20 cellular contexts compared by ENCODE assay signal in genomic region chr3:116302087-116302747, GRCh38.
DNase-seq lines count a peak whose midpoint lies in the region; ATAC-seq, FAIRE-seq and TF ChIP-seq lines count a peak whose summit lies in the region.
"Had no signal": no experiment of that assay in that cellular context is flagged by ENCODE, and none has a peak within 500 bp of the region (broad histone marks: within the 10 kb centered on the region; RNA-seq: fewer than 3 reads in every experiment).

No MANE protein-coding gene starts in this region.

- TF ChIP-seq CTCF in bronchial epithelial cell (IDR thresholded peaks at IDR 0.05; ENCODE audit: insufficient read depth, low read length, severe bottlenecking) (no peak), hepatocyte (IDR thresholded peaks at IDR 0.05; ENCODE audit: poor library complexity) (no peak), chondrocyte (IDR thresholded peaks at IDR 0.05) (no peak), gastroesophageal sphincter (IDR thresholded peaks at IDR 0.05) (no peak), pancreas (IDR thresholded peaks at IDR 0.05) (no peak)

- no peak overlapping the region for H2AFZ ChIP-seq in hepatocyte
- H2AFZ ChIP-seq: neural progenitor cell had no signal

- no peaks in the 10 kb centered on the region for H3K9me3 Mint-ChIP-seq in chondrocyte (ENCODE audit: low read depth)
- H3K9me3 Mint-ChIP-seq: neural progenitor cell had no signal

- H3K36me3 Mint-ChIP-seq in chondrocyte (ENCODE audit: low read depth) = no peaks in the 10 kb centered on the region
- H3K36me3 Mint-ChIP-seq: neural progenitor cell had no signal

- no peak overlapping the region for H3K27ac Mint-ChIP-seq in chondrocyte (ENCODE audit: unreplicated experiment)
- H3K27ac Mint-ChIP-seq: activated T-helper 2 cell treated with anti-CD3 and anti-CD28 coated beads, Interferon-gamma antibody, Interleukin-2, Interleukin-4, amounts not matched to agents 10 μg/mL and 5 μg/mL and 100 μg/mL, durations not matched to agents 14 hours and 24 hours and 36 hours; neural progenitor cell had no signal

- H3K36me3 ChIP-seq in bronchial epithelial cell (ENCODE audit: control insufficient read depth, insufficient read depth, low read length) (no peaks in the 10 kb centered on the region), hepatocyte (replicated peaks; ENCODE audit: insufficient read depth, low read depth) (no peaks in the 10 kb centered on the region), gastroesophageal sphincter (no peaks in the 10 kb centered on the region), pancreas (no peaks in the 10 kb centered on the region)
- H3K36me3 ChIP-seq: esophagus squamous epithelium, neural progenitor cell, thyroid gland had no signal

- no peaks in the 10 kb centered on the region for H3K27me3 Mint-ChIP-seq in chondrocyte (ENCODE audit: low read depth)
- H3K27me3 Mint-ChIP-seq: central memory CD8-positive, alpha-beta T cell had no signal

- H3K4me3 Mint-ChIP-seq in chondrocyte (ENCODE audit: unreplicated experiment) = no peak overlapping the region
- H3K4me3 Mint-ChIP-seq: central memory CD8-positive, alpha-beta T cell; neural progenitor cell had no signal

- H3K4me3 ChIP-seq in bronchial epithelial cell (ENCODE audit: low read depth, low read length) = no peak overlapping the region
- H3K4me3 ChIP-seq in hepatocyte = no peak overlapping the region
- no peak overlapping the region for H3K4me3 ChIP-seq in gastroesophageal sphincter
- no peak overlapping the region for H3K4me3 ChIP-seq in pancreas
- H3K4me3 ChIP-seq: esophagus squamous epithelium, neural progenitor cell, thyroid gland had no signal

- TF ChIP-seq EP300 in gastroesophageal sphincter (IDR thresholded peaks at IDR 0.05) = no peak

- H3K4me1 Mint-ChIP-seq in chondrocyte (ENCODE audit: low read depth) = peaks cover 10% of the 10 kb centered on the region
- H3K4me1 Mint-ChIP-seq: central memory CD8-positive, alpha-beta T cell had no signal

- no peaks in the 10 kb centered on the region for H3K9me2 ChIP-seq in hepatocyte (replicated peaks; ENCODE audit: insufficient read depth)

- no peaks in the 10 kb centered on the region for H3K9me3 ChIP-seq in hepatocyte (ENCODE audit: low read depth)
- no peaks in the 10 kb centered on the region for H3K9me3 ChIP-seq in gastroesophageal sphincter
- no peaks in the 10 kb centered on the region for H3K9me3 ChIP-seq in pancreas
- H3K9me3 ChIP-seq: esophagus squamous epithelium, thyroid gland had no signal

- 39% methylated on average over 4 of the region's 4 CpGs for WGBS in hepatocyte (ENCODE audit: low lambda C conversion rate, missing lambda C conversion rate)
- 37% methylated on average over 4 of the region's 4 CpGs for WGBS in gastroesophageal sphincter (ENCODE audit: low coverage in 1 of 2), 2 donors
- 32 to 36% methylated on average over 4 of the region's 4 CpGs for WGBS in pancreas, 2 donors

- intact Hi-C loops in pancreas (cut with DNase I) = no loop called here

- no peaks in the 10 kb centered on the region for H3K79me2 ChIP-seq in hepatocyte

- no peak for TF ChIP-seq POLR2A in gastroesophageal sphincter (IDR thresholded peaks at IDR 0.05)

- no peaks in the 10 kb centered on the region for H3K27me3 ChIP-seq in bronchial epithelial cell (ENCODE audit: control insufficient read depth, insufficient read depth, low read length)
- H3K27me3 ChIP-seq in hepatocyte = no peaks in the 10 kb centered on the region
- no peaks in the 10 kb centered on the region for H3K27me3 ChIP-seq in gastroesophageal sphincter
- no peaks in the 10 kb centered on the region for H3K27me3 ChIP-seq in pancreas
- H3K27me3 ChIP-seq: esophagus squamous epithelium, neural progenitor cell, thyroid gland had no signal

- no peaks in the 10 kb centered on the region for H3K4me1 ChIP-seq in hepatocyte (ENCODE audit: insufficient read depth)
- H3K4me1 ChIP-seq in gastroesophageal sphincter = no peaks in the 10 kb centered on the region
- no peaks in the 10 kb centered on the region for H3K4me1 ChIP-seq in pancreas
- H3K4me1 ChIP-seq: esophagus squamous epithelium, thyroid gland had no signal

- no peak for ATAC-seq in gastroesophageal sphincter
- ATAC-seq in pancreas = no peak
- ATAC-seq: left lobe of liver had no signal

- no peaks in the 10 kb centered on the region for H4K20me1 ChIP-seq in hepatocyte (ENCODE audit: insufficient read depth, poor library complexity, severe bottlenecking)

- no peak overlapping the region for H3K4me2 ChIP-seq in hepatocyte
- H3K4me2 ChIP-seq: neural progenitor cell had no signal

- DNase-seq in NCI-H69 (lab: John Stamatoyannopoulos, UW) (peak; percentile 69), bronchial epithelial cell (ENCODE audit: low read depth) (peak; percentile 29), hepatocyte (ENCODE audit: low spot score) (peak; percentile 4), chondrocyte (ENCODE audit: low spot score) (no peak), pancreas (no peak), NCI-H1092 (lab: John Stamatoyannopoulos, UW) (no peak)
- DNase-seq: activated CD4-positive, alpha-beta T cell treated with anti-CD3 and anti-CD28 coated beads for 4 hours; AML-193; COR-L47; esophagus squamous epithelium; NCI-H1048; NCI-H2029 treated with DMSO at 0.1 percent for 48 hours; NCI-H510A; stimulated activated naive CD4-positive, alpha-beta T cell; thyroid gland had no signal

- no peak for FAIRE-seq in bronchial epithelial cell (lab: Jason Lieb, UNC)
- no peak for FAIRE-seq in pancreas (lab: Jason Lieb, UNC)

- H3K27ac ChIP-seq in hepatocyte = no peak overlapping the region
- H3K27ac ChIP-seq in gastroesophageal sphincter = no peak overlapping the region
- H3K27ac ChIP-seq in pancreas = no peak overlapping the region
- H3K27ac ChIP-seq: esophagus squamous epithelium, neural progenitor cell, thyroid gland had no signal

Comparison
In these comparisons a context has a peak if more than half of its experiments do, and no peak if none do; other contexts are left out.
1. DNase-seq: peak in NCI-H69 (single experiment), bronchial epithelial cell (single experiment) and hepatocyte (single experiment); none in chondrocyte (single experiment), pancreas (0 of 6) and NCI-H1092 (single experiment).